ENCODE assay signal across 29 cellular contexts in genomic region chr10:81136261-81136660, GRCh38.
DNase-seq lines count a peak whose midpoint lies in the region; ATAC-seq and TF ChIP-seq lines count a peak whose summit lies in the region.
"Had no signal": no experiment of that assay in that cellular context is flagged by ENCODE, and none has a peak within 500 bp of the region (broad histone marks: within the 10 kb centered on the region; RNA-seq: fewer than 3 reads in every experiment).

No MANE protein-coding gene starts in this region.

- CTCF ChIA-PET in WTC11 (lab: Charles Lee): no interaction called here
- CTCF ChIA-PET in activated naive CD4-positive, alpha-beta T cell treated with anti-CD3 and anti-CD28 coated beads for 36 hours (lab: Charles Lee): no interaction called here

- H3K36me3 Mint-ChIP-seq in WTC11: no peaks in the 10 kb centered on the region
- H3K36me3 Mint-ChIP-seq in activated naive CD4-positive, alpha-beta T cell treated with anti-CD3 and anti-CD28 coated beads for 36 hours (ENCODE audit: low read depth): no peaks in the 10 kb centered on the region
- H3K36me3 Mint-ChIP-seq: neural progenitor cell; stimulated activated memory B cell treated with anti-CD40 and anti-IgM and Interleukin-4, amounts not matched to agents 10 μg/mL and 1 μg/mL and 100 μg/mL, for 72 hours had no signal

- H3K4me1 Mint-ChIP-seq in WTC11: no peaks in the 10 kb centered on the region
- H3K4me1 Mint-ChIP-seq in activated naive CD4-positive, alpha-beta T cell treated with anti-CD3 and anti-CD28 coated beads for 36 hours (ENCODE audit: low read depth): no peaks in the 10 kb centered on the region
- H3K4me1 Mint-ChIP-seq: neural progenitor cell; stimulated activated memory B cell treated with anti-CD40 and anti-IgM and Interleukin-4, amounts not matched to agents 10 μg/mL and 1 μg/mL and 100 μg/mL, for 72 hours had no signal

- no peak overlapping the region for H3K4me3 Mint-ChIP-seq in WTC11
- H3K4me3 Mint-ChIP-seq in activated naive CD4-positive, alpha-beta T cell treated with anti-CD3 and anti-CD28 coated beads for 36 hours: no peak overlapping the region
- H3K4me3 Mint-ChIP-seq: activated CD8-positive, alpha-beta T cell treated with anti-CD3 and anti-CD28 coated beads, Interleukin-2, amount 10 ng/mL, durations not matched to agents 7 days and 5 days; activated T-cell treated with anti-CD3 and anti-CD28 coated beads, Interleukin-2, amount 50 U/mL, for 24 hours; HFFc6; neural progenitor cell; stimulated activated memory B cell treated with anti-CD40 and anti-IgM and Interleukin-4, amounts not matched to agents 10 μg/mL and 1 μg/mL and 100 μg/mL, for 72 hours had no signal

- peak; percentile 14 for ATAC-seq in GM18858 (IDR thresholded peaks at IDR 0.05; ENCODE audit: unreplicated experiment)
- ATAC-seq in GM19467 (IDR thresholded peaks at IDR 0.05; ENCODE audit: unreplicated experiment): peak; percentile 34
- ATAC-seq in HG02885 (IDR thresholded peaks at IDR 0.05; ENCODE audit: poor library complexity, unreplicated experiment): peak; percentile 33
- peak; percentile 31 for ATAC-seq in HG03520 (IDR thresholded peaks at IDR 0.05; ENCODE audit: unreplicated experiment)
- no peak for ATAC-seq in WTC11
- no peak for ATAC-seq in HG02981 (IDR thresholded peaks at IDR 0.05; ENCODE audit: unreplicated experiment)
- ATAC-seq: activated CD8-positive, alpha-beta T cell treated with anti-CD3 and anti-CD28 coated beads, Interleukin-2, amount 10 ng/mL, durations not matched to agents 7 days and 5 days; lower lobe of right lung; stimulated activated memory B cell treated with anti-CD40 and anti-IgM and Interleukin-4, amounts not matched to agents 10 μg/mL and 1 μg/mL and 100 μg/mL, for 72 hours had no signal

- H3K9me3 Mint-ChIP-seq in WTC11: peaks cover 9% of the 10 kb centered on the region
- H3K9me3 Mint-ChIP-seq in activated naive CD4-positive, alpha-beta T cell treated with anti-CD3 and anti-CD28 coated beads for 36 hours: peaks cover 6% of the 10 kb centered on the region
- H3K9me3 Mint-ChIP-seq: neural progenitor cell had no signal

- no peak for DNase-seq in WTC11 (ENCODE audit: low spot score)
- no peak for DNase-seq in activated naive CD4-positive, alpha-beta T cell treated with anti-CD3 and anti-CD28 coated beads for 36 hours
- no peak for DNase-seq in A172 (ENCODE audit: low spot score)
- DNase-seq: ACHN; activated CD8-positive, alpha-beta T cell treated with anti-CD3 and anti-CD28 coated beads, Interleukin-2, amount 10 ng/mL, durations not matched to agents 7 days and 5 days; activated naive CD4-positive, alpha-beta T cell treated with anti-CD3 and anti-CD28 coated beads, Interleukin-2, amount 50 U/mL, for 16 hours; activated T-cell treated with anti-CD3 and anti-CD28 coated beads, Interleukin-2, amount 50 U/mL, for 24 hours; anterior cingulate cortex; caudate nucleus; dorsolateral prefrontal cortex; foreskin melanocyte; HFFc6; hypothalamus; Karpas-422; kidney; lower lobe of right lung; NCI-H1048; NCI-H2107; NCI-H510A treated with DMSO at 0.1 percent for 48 hours; T-helper 9 cell; testis had no signal

- no peak overlapping the region for H3K27ac Mint-ChIP-seq in WTC11
- H3K27ac Mint-ChIP-seq in activated naive CD4-positive, alpha-beta T cell treated with anti-CD3 and anti-CD28 coated beads for 36 hours: no peak overlapping the region
- H3K27ac Mint-ChIP-seq: activated CD8-positive, alpha-beta T cell treated with anti-CD3 and anti-CD28 coated beads, Interleukin-2, amount 10 ng/mL, durations not matched to agents 7 days and 5 days; activated T-cell treated with anti-CD3 and anti-CD28 coated beads, Interleukin-2, amount 50 U/mL, for 24 hours; HFFc6; neural progenitor cell; progenitor cell of endocrine pancreas; stimulated activated memory B cell treated with anti-CD40 and anti-IgM and Interleukin-4, amounts not matched to agents 10 μg/mL and 1 μg/mL and 100 μg/mL, for 72 hours had no signal

- TF ChIP-seq CTCF in WTC11 (IDR thresholded peaks at IDR 0.05): no peak

- POLR2A ChIA-PET in WTC11 (lab: Charles Lee): interaction anchor here (0.6 kb wide), 1 partner anchor 15 kb away, joined by 3 read pairs; no protein-coding TSS in a partner anchor

- intact Hi-C loops in activated naive CD4-positive, alpha-beta T cell treated with anti-CD3 and anti-CD28 coated beads for 36 hours (cut with micrococcal nuclease): no loop called here

- no peaks in the 10 kb centered on the region for H3K27me3 Mint-ChIP-seq in WTC11 (ENCODE audit: low read depth)
- peaks cover 2% of the 10 kb centered on the region for H3K27me3 Mint-ChIP-seq in activated naive CD4-positive, alpha-beta T cell treated with anti-CD3 and anti-CD28 coated beads for 36 hours (ENCODE audit: low read depth)
- H3K27me3 Mint-ChIP-seq: activated T-cell treated with anti-CD3 and anti-CD28 coated beads, Interleukin-2, amount 50 U/mL, for 24 hours; progenitor cell of endocrine pancreas; stimulated activated memory B cell treated with anti-CD40 and anti-IgM and Interleukin-4, amounts not matched to agents 10 μg/mL and 1 μg/mL and 100 μg/mL, for 72 hours had no signal

TF ChIP-seq in WTC11, 78 proteins besides CTCF, POLR2A, EP300 and RAD21:
- no peak for TF ChIP-seq ELF4 (CRISPR knock-in tag; IDR thresholded peaks at IDR 0.05; ENCODE audit: low read depth)
- no peak for TF ChIP-seq NR1H2 (CRISPR knock-in tag; IDR thresholded peaks at IDR 0.05)
- no peak for TF ChIP-seq FOXP1 (CRISPR knock-in tag; IDR thresholded peaks at IDR 0.05; ENCODE audit: borderline replicate concordance)
- no peak for TF ChIP-seq STAT6 (CRISPR knock-in tag; conservative IDR thresholded peaks at IDR 0.05; ENCODE audit: low read depth)
- no peak for TF ChIP-seq ZMAT4 (CRISPR knock-in tag; IDR thresholded peaks at IDR 0.05)
- no peak for TF ChIP-seq MYBL2 (CRISPR knock-in tag; IDR thresholded peaks at IDR 0.05)
- TF ChIP-seq ZNF138 (CRISPR knock-in tag; conservative IDR thresholded peaks at IDR 0.05): no peak
- no peak for TF ChIP-seq GABPB1 (CRISPR knock-in tag; IDR thresholded peaks at IDR 0.05)
- TF ChIP-seq ATF6 (CRISPR knock-in tag; IDR thresholded peaks at IDR 0.05): no peak
- TF ChIP-seq TEAD4 (CRISPR knock-in tag; IDR thresholded peaks at IDR 0.05): no peak
- TF ChIP-seq CDX4 (CRISPR knock-in tag; IDR thresholded peaks at IDR 0.05; ENCODE audit: borderline replicate concordance): no peak
- TF ChIP-seq GRHL2 (CRISPR knock-in tag; IDR thresholded peaks at IDR 0.05; ENCODE audit: insufficient replicate concordance, severe bottlenecking): no peak
- TF ChIP-seq CREM (CRISPR knock-in tag; IDR thresholded peaks at IDR 0.05): no peak
- TF ChIP-seq USF1 (CRISPR knock-in tag; IDR thresholded peaks at IDR 0.05): no peak
- TF ChIP-seq JUN (CRISPR knock-in tag; IDR thresholded peaks at IDR 0.05): no peak
- TF ChIP-seq JAZF1 (CRISPR knock-in tag; IDR thresholded peaks at IDR 0.05): no peak

Comparison
In these comparisons a context has a peak if more than half of its experiments do, and no peak if none do; other contexts are left out.
1. ATAC-seq: peak in GM18858 (single experiment), GM19467 (single experiment), HG02885 (single experiment) and HG03520 (single experiment); none in WTC11 (single experiment) and HG02981 (single experiment).